In the genomic region with DNA sequence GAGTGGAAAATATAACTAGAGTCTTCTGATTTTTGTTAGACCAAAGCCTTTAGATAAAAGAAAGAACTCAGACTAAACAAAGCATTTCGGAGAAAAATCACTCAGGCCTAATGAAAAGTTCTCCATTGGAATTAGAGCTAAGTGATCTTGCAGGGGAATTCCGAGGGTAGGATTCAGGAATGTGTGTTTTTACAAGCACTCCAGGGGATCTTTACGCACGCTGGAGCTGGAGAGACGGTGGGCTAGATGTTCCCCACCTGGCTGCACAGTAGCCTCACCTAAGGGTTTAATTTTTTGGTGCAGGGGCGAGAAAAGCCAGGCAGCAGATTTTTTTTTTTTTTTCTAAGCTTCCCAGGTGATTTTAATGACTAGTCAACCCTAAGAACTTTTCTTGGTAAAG, we compare ENCODE assay signal across 26 cellular contexts. TPM values are rescaled to one million over a fixed set of nuclear protein-coding genes. Genes with fewer than 3 reads are reported as not detected.
DNase-seq lines count a peak whose midpoint lies in the region; ATAC-seq, FAIRE-seq and TF ChIP-seq lines count a peak whose summit lies in the region.
"Had no signal": no experiment of that assay in that cellular context is flagged by ENCODE, and none has a peak within 500 bp of the region (broad histone marks: within the 10 kb centered on the region; RNA-seq: fewer than 3 reads in every experiment).

No MANE protein-coding gene starts in this region.

- no peak overlapping the region for H4K91ac ChIP-seq in H1 (replicated peaks; ENCODE audit: insufficient read length, low read length)

- H3K4me3 Mint-ChIP-seq in activated naive CD4-positive, alpha-beta T cell treated with anti-CD3 and anti-CD28 coated beads for 36 hours = no peak overlapping the region
- H3K4me3 Mint-ChIP-seq: CD4-positive, alpha-beta T cell had no signal

- no peaks in the 10 kb centered on the region for H3K79me1 ChIP-seq in H1 (ENCODE audit: low read depth, low read length)

- H3K27me3 ChIP-seq in HepG2 (ENCODE audit: control insufficient read depth in 1 of 2, insufficient read depth in 2 of 2, low read length in 2 of 2) (no peaks in the 10 kb centered on the region; a peak in 1 of 5 replicates), right lobe of liver (no peaks in the 10 kb centered on the region), H1 (replicated peaks in 1 of 4; ENCODE audit: control insufficient read depth in 3 of 4, extremely low read depth in 1 of 4, insufficient read depth in 3 of 4, low read length in 3 of 4) (no peaks in the 10 kb centered on the region; a peak in 1 of 7 replicates), thyroid gland (no peaks in the 10 kb centered on the region)
- H3K27me3 ChIP-seq: BLaER1, SJSA1 had no signal

- no peaks in the 10 kb centered on the region for H3K23me2 ChIP-seq in H1 (ENCODE audit: low read depth, low read length)

- H3K9ac ChIP-seq in HepG2 (ENCODE audit: insufficient read depth, low read depth, low read length) (no peak overlapping the region), H1 (replicated peaks in 1 of 4; ENCODE audit: extremely low read depth in 1 of 4, low read depth in 3 of 4, low read length in 3 of 4) (no peak overlapping the region)
- H3K9ac ChIP-seq: BLaER1 had no signal

- no peaks in the 10 kb centered on the region for H3K36me3 Mint-ChIP-seq in activated naive CD4-positive, alpha-beta T cell treated with anti-CD3 and anti-CD28 coated beads for 36 hours (ENCODE audit: low read depth)

- BruUV-seq in HepG2 (replicated peaks; lab: Mats Ljungman, UMichigan) = no TSS peak

- H3K79me2 ChIP-seq in HepG2 (ENCODE audit: insufficient read depth, low read length) (no peaks in the 10 kb centered on the region), H1 (ENCODE audit: control insufficient read depth in 1 of 2, insufficient read depth in 2 of 2, low read length in 2 of 2) (no peaks in the 10 kb centered on the region)

- H3K27ac ChIP-seq in HepG2 (ENCODE audit: extremely low read length, insufficient read depth, low read length) (no peak overlapping the region), right lobe of liver (no peak overlapping the region), H1 (ENCODE audit: low read depth, low read length) (peak overlapping the region; percentile 27; the same call in 1 of the 2 replicates), thyroid gland (peak overlapping the region; percentile 49 to 78 (median 69))
- H3K27ac ChIP-seq: 22Rv1, BLaER1, SJSA1 had no signal

- no peak for TF ChIP-seq RAD21 in HepG2 (CRISPR knock-in tag; IDR thresholded peaks at IDR 0.05)
- TF ChIP-seq RAD21 in H1 (IDR thresholded peaks at IDR 0.05 in 1 of 2, conservative IDR thresholded peaks at IDR 0.05 in 1 of 2; ENCODE audit: low read depth in 2 of 2, low read length in 2 of 2) = peak; percentile 3 to 20; a peak in 1 of 4 replicates

- no peak overlapping the region; the same call in 1 of the 2 replicates for H3K18ac ChIP-seq in H1 (ENCODE audit: extremely low read depth, low read length)

- no peak overlapping the region for H2BK12ac ChIP-seq in H1 (ENCODE audit: low read depth, low read length)

- H3K4me1 Mint-ChIP-seq in activated naive CD4-positive, alpha-beta T cell treated with anti-CD3 and anti-CD28 coated beads for 36 hours (ENCODE audit: low read depth) = peaks cover 13% of the 10 kb centered on the region

- no peak overlapping the region for H3K23ac ChIP-seq in H1 (ENCODE audit: insufficient read length)

- H2AK5ac ChIP-seq in H1 (ENCODE audit: low read depth, low read length) = no peak overlapping the region

- H4K5ac ChIP-seq in H1 (ENCODE audit: insufficient read length, low read depth, low read length) = peak overlapping the region; percentile 96

- no peak for DNase-seq in HepG2 (ENCODE audit: low spot score)
- no peak for DNase-seq in right lobe of liver
- no peak for DNase-seq in H1 (ENCODE audit: low read depth in 1 of 2, low spot score in 2 of 2)
- DNase-seq in kidney glomerular epithelial cell (lab: John Stamatoyannopoulos, UW) = peak; percentile 22
- peak; percentile 41 to 46 for DNase-seq in thyroid gland
- no peak for DNase-seq in activated naive CD4-positive, alpha-beta T cell treated with anti-CD3 and anti-CD28 coated beads for 36 hours
- DNase-seq in NCI-H146 (lab: John Stamatoyannopoulos, UW) = no peak
- DNase-seq: ACHN; CD4-positive, alpha-beta T cell; COR-L47; DMS79; GOT3; Karpas-422; MV-4-11; NCI-H1105 treated with DMSO at 0.1 percent for 48 hours; NCI-H1694; NCI-H2081; NCI-H2171; NCI-H524 treated with DMSO at 0.1 percent for 48 hours; NCI-H82; OCI-M1 had no signal

- H3K4me3 ChIP-seq in HepG2 (replicated peaks in 1 of 3; ENCODE audit: insufficient read depth in 1 of 3, low read depth in 2 of 3, low read length in 3 of 3) (no peak overlapping the region), right lobe of liver (no peak overlapping the region), H1 (ENCODE audit: extremely low read depth in 1 of 4, insufficient read depth in 2 of 4, low read depth in 3 of 4, low read length in 4 of 4) (peak overlapping the region in 1 of 4 experiments; percentile 3; a peak in 1 of 8 replicates), thyroid gland (replicated peaks in 1 of 3) (no peak overlapping the region)
- H3K4me3 ChIP-seq: BLaER1, SJSA1 had no signal

- 5% methylated on average over 6 of the region's 6 CpGs for WGBS in HepG2 (ENCODE audit: low lambda C conversion rate)
- WGBS in right lobe of liver (ENCODE audit: insufficient coverage, low coverage, low lambda C conversion rate, missing lambda C conversion rate) = 62% methylated on average over 5 of the region's 6 CpGs
- 20% methylated on average over 6 of the region's 6 CpGs; no CpG with 5 or more reads in 1 of the 2 experiments for WGBS in H1 (ENCODE audit: extremely low coverage in 1 of 2, insufficient coverage in 1 of 2, insufficient read length in 1 of 2, insufficient replicate concordance in 2 of 2, low coverage in 1 of 2, low lambda C conversion rate in 2 of 2, missing lambda C conversion rate in 1 of 2), 2 experiments
- 27 to 31% methylated on average over 6 of the region's 6 CpGs for WGBS in thyroid gland, 2 donors

- peak overlapping the region; percentile 56 for H2AFZ ChIP-seq in HepG2 (ENCODE audit: low read length)
- H2AFZ ChIP-seq in H1 (ENCODE audit: low read length) = no peak overlapping the region

- H4K20me1 ChIP-seq in HepG2 (ENCODE audit: insufficient read depth, low read length) = no peaks in the 10 kb centered on the region
- H4K20me1 ChIP-seq in H1 (replicated peaks in 1 of 2; ENCODE audit: control insufficient read depth in 1 of 2, insufficient read depth in 2 of 2, low read length in 2 of 2) = no peaks in the 10 kb centered on the region
- H4K20me1 ChIP-seq: BLaER1 had no signal

- no peak overlapping the region for H3K4ac ChIP-seq in H1 (replicated peaks; ENCODE audit: insufficient read length, low read depth, low read length)

- no peak overlapping the region for H2BK5ac ChIP-seq in H1 (ENCODE audit: low read depth, low read length)

- 0 out of 2 replicates have a peak overlapping the region, but pooled peaks have one; percentile 61 for H2BK20ac ChIP-seq in H1 (ENCODE audit: low read length)

- ATAC-seq in HepG2 = no peak
- ATAC-seq in right lobe of liver = no peak
- no peak for ATAC-seq in GM19324 (IDR thresholded peaks at IDR 0.05; ENCODE audit: low FRiP score, unreplicated experiment)

- FAIRE-seq in HepG2 (lab: Jason Lieb, UNC) (no peak), H1 (lab: Jason Lieb, UNC) (peak; percentile 94)
- FAIRE-seq: RCC 7860 had no signal

- H4K8ac ChIP-seq in H1 (ENCODE audit: extremely low read depth, insufficient read depth, low read length) = no peak overlapping the region

- no peak for TF ChIP-seq EP300 in HepG2 (IDR thresholded peaks at IDR 0.05; ENCODE audit: low read depth in 2 of 2, low read length in 2 of 2)
- no peak for TF ChIP-seq EP300 in HepG2 (CRISPR knock-in tag; IDR thresholded peaks at IDR 0.05; ENCODE audit: borderline replicate concordance)
- peak in 1 of 2 experiments; percentile 52; a peak in 1 of 3 replicates for TF ChIP-seq EP300 in H1 (IDR thresholded peaks at IDR 0.05; ENCODE audit: borderline replicate concordance in 1 of 2, low read depth in 2 of 2, low read length in 2 of 2)

- H3K4me1 ChIP-seq in HepG2 (ENCODE audit: insufficient read depth, low read length) (peaks cover 13% of the 10 kb centered on the region), right lobe of liver (peaks cover 0 to 10% (median 0%) of the 10 kb centered on the region in 4 donors), H1 (replicated peaks in 1 of 4; ENCODE audit: control insufficient read depth in 3 of 4, insufficient read depth in 4 of 4, low read length in 3 of 4) (peaks cover 0 to 18% (median 4%) of the 10 kb centered on the region in 4 experiments; a peak in 3 of 7 replicates), thyroid gland (peaks cover 0 to 8% of the 10 kb centered on the region in 2 donors)
- H3K4me1 ChIP-seq: BLaER1 had no signal

- H3K36me3 ChIP-seq in HepG2 (replicated peaks in 1 of 2; ENCODE audit: control insufficient read depth in 1 of 2, insufficient read depth in 2 of 2, low read length in 2 of 2) (no peaks in the 10 kb centered on the region), right lobe of liver (no peaks in the 10 kb centered on the region), H1 (ENCODE audit: control insufficient read depth in 2 of 4, insufficient read depth in 4 of 4, low read length in 3 of 4) (no peaks in the 10 kb centered on the region), thyroid gland (no peaks in the 10 kb centered on the region)
- H3K36me3 ChIP-seq: BLaER1, SJSA1 had no signal

- in situ Hi-C loops in HepG2 (cut with HindIII; ENCODE audit: extremely low pct_ligation_motif_present, low pct_unique_long_range_greater_than_20kb) = loop anchor here (25.0 kb wide), 1 partner anchor 460 kb away; no protein-coding TSS in a partner anchor

- no peak overlapping the region for H3K4me2 ChIP-seq in HepG2 (ENCODE audit: low read depth, low read length)
- H3K4me2 ChIP-seq in H1 (ENCODE audit: insufficient read depth in 1 of 2, low read depth in 2 of 2, low read length in 2 of 2) = peak overlapping the region; percentile 39 to 46; a peak in 3 of 4 replicates
- H3K4me2 ChIP-seq: BLaER1 had no signal

- CTCF ChIA-PET in HepG2 (lab: Yijun Ruan, JAX; ENCODE audit: low intra/inter-chr PET ratio, low total read pairs) = no interaction called here
- CTCF ChIA-PET in H1 (lab: Charles Lee; ENCODE audit: partially characterized antibody) = interaction anchor here (1.1 kb wide), 1 partner anchor 42 kb away, joined by 3 read pairs; no protein-coding TSS in a partner anchor
- CTCF ChIA-PET in activated naive CD4-positive, alpha-beta T cell treated with anti-CD3 and anti-CD28 coated beads for 36 hours (lab: Charles Lee) = interaction anchor here (0.7 kb wide), 1 partner anchor 123 kb away, joined by 3 read pairs; no protein-coding TSS in a partner anchor

- no peak for TF ChIP-seq CTCF in HepG2 (CRISPR knock-in tag; IDR thresholded peaks at IDR 0.05)
- TF ChIP-seq CTCF in right lobe of liver (IDR thresholded peaks at IDR 0.05) = no peak
- no peak for TF ChIP-seq CTCF in H1 (IDR thresholded peaks at IDR 0.05; ENCODE audit: control extremely low read depth in 1 of 3, insufficient read depth in 1 of 3, low read depth in 1 of 3, low read length in 3 of 3)
- no peak for TF ChIP-seq CTCF in thyroid gland (IDR thresholded peaks at IDR 0.05)

- H2BK15ac ChIP-seq in H1 (ENCODE audit: low read length) = no peak overlapping the region

- no peak overlapping the region for H3K56ac ChIP-seq in H1 (replicated peaks; ENCODE audit: insufficient read length, low read depth, low read length)

- H3K9me3 Mint-ChIP-seq in activated naive CD4-positive, alpha-beta T cell treated with anti-CD3 and anti-CD28 coated beads for 36 hours = peaks cover under 1% of the 10 kb centered on the region
- H3K9me3 Mint-ChIP-seq: CD4-positive, alpha-beta T cell had no signal

- H3K14ac ChIP-seq in H1 (ENCODE audit: insufficient read length) = no peak overlapping the region

- H3K9me3 ChIP-seq in HepG2 (ENCODE audit: low read length) (no peaks in the 10 kb centered on the region), right lobe of liver (no peaks in the 10 kb centered on the region), H1 (ENCODE audit: insufficient read depth in 2 of 2, low read depth in 1 of 2, low read length in 1 of 2) (peaks cover 0 to 2% of the 10 kb centered on the region in 2 experiments; a peak in 1 of 4 replicates), thyroid gland (no peaks in the 10 kb centered on the region)
- H3K9me3 ChIP-seq: BLaER1, SJSA1 had no signal

- no peak overlapping the region for H2BK120ac ChIP-seq in H1 (replicated peaks; ENCODE audit: low read depth, low read length)

- intact Hi-C loops in HepG2 (cut with micrococcal nuclease; ENCODE audit: unreplicated experiment) (no loop called here), right lobe of liver (cut with DNase I) (no loop called here), thyroid gland (cut with DNase I) (loop anchor here (10.0 kb wide), 1 partner anchor 117 kb away; no protein-coding TSS in a partner anchor)
- intact Hi-C loops in activated naive CD4-positive, alpha-beta T cell treated with anti-CD3 and anti-CD28 coated beads for 36 hours (cut with micrococcal nuclease) = no loop called here

- POLR2A ChIA-PET in HepG2 (lab: Yijun Ruan, JAX) = no interaction called here
- POLR2A ChIA-PET in H1 (lab: Charles Lee; ENCODE audit: partially characterized antibody) = interaction anchor here (0.7 to 1.3 kb wide), 4 partner anchors 9 to 27 kb away, joined by 3 read pairs; no protein-coding TSS in a partner anchor

- TF ChIP-seq POLR2A in HepG2 (IDR thresholded peaks at IDR 0.05; ENCODE audit: insufficient read depth in 1 of 2, low read depth in 2 of 2, low read length in 2 of 2) = no peak
- no peak for TF ChIP-seq POLR2A in right lobe of liver (IDR thresholded peaks at IDR 0.05)
- TF ChIP-seq POLR2A in H1 (IDR thresholded peaks at IDR 0.05; ENCODE audit: control extremely low read depth in 1 of 2, low read depth in 2 of 2, low read length in 2 of 2) = no peak
- no peak for TF ChIP-seq POLR2A in thyroid gland (IDR thresholded peaks at IDR 0.05)

- no peak overlapping the region for H3K27ac Mint-ChIP-seq in activated naive CD4-positive, alpha-beta T cell treated with anti-CD3 and anti-CD28 coated beads for 36 hours
- H3K27ac Mint-ChIP-seq: CD4-positive, alpha-beta T cell had no signal

- H3K27me3 Mint-ChIP-seq in activated naive CD4-positive, alpha-beta T cell treated with anti-CD3 and anti-CD28 coated beads for 36 hours (ENCODE audit: low read depth) = peaks cover 13% of the 10 kb centered on the region

RNA-seq across cellular contexts. Expression of a gene that starts 7.9 kb away (rescaled TPM):
- 0.11 and 0.17 TPM in 2 replicates for total RNA-seq in HepG2 (2016; rRNA removed; fragmentation: Illumina TruSeq; extraction: Trizol)
- total RNA-seq in HepG2 (2016; cell fraction: cytosol; rRNA removed; fragmentation: Illumina TruSeq; extraction: Trizol; ENCODE audit: low read depth) = not detected in 2 replicates
- total RNA-seq in HepG2 (2016; cell fraction: insoluble cytoplasmic fraction; rRNA removed; fragmentation: Illumina TruSeq; extraction: Trizol) = 0.13 and 0.58 TPM in 2 replicates
- 0.09 and 0.17 TPM in 2 replicates for total RNA-seq in HepG2 (2016; cell fraction: membrane; rRNA removed; fragmentation: Illumina TruSeq; extraction: Trizol)
- total RNA-seq in HepG2 (2016; cell fraction: nucleus; rRNA removed; fragmentation: Illumina TruSeq; extraction: Trizol) = 0.09 TPM in 2 replicates
- polyA plus RNA-seq in HepG2 (2011; rRNA removed) = 0.12 and 0.21 TPM in 2 replicates
- 0.11 and 0.22 TPM in 2 replicates for polyA plus RNA-seq in HepG2 (2011; cell fraction: cytosol; rRNA removed)
- 0.11 and 0.14 TPM in 2 replicates for polyA plus RNA-seq in HepG2 (2011; cell fraction: nucleus; rRNA removed)
- polyA plus RNA-seq in HepG2 (2012) = 0.17 and 0.24 TPM in 2 replicates
- 0.09 and 0.28 TPM in 2 replicates for polyA plus RNA-seq in HepG2 (2016; cell fraction: cytosol; fragmentation: Illumina TruSeq; extraction: Trizol; ENCODE audit: low read depth)
- 0.20 and 0.27 TPM in 2 replicates for polyA plus RNA-seq in HepG2 (2016; cell fraction: insoluble cytoplasmic fraction; fragmentation: Illumina TruSeq; extraction: Trizol; ENCODE audit: low read depth)
- 0.09 and 0.24 TPM in 2 replicates for polyA plus RNA-seq in HepG2 (2016; cell fraction: membrane; fragmentation: Illumina TruSeq; extraction: Trizol; ENCODE audit: low read depth)
- 0.19 and 0.27 TPM in 2 replicates for polyA plus RNA-seq in HepG2 (2016; cell fraction: nucleus; fragmentation: Illumina TruSeq; extraction: Trizol; ENCODE audit: insufficient read depth, low read depth)
- 6.3 TPM in 1 of 2 replicates, not detected in the other for polyA minus RNA-seq in HepG2 (2011; rRNA and poly(A)+ RNA removed; ENCODE audit: low replicate concordance)
- 0.10 and 2.5 TPM in 2 replicates for polyA minus RNA-seq in HepG2 (2011; cell fraction: cytosol; rRNA and poly(A)+ RNA removed)
- 0.13 and 0.25 TPM in 2 replicates for polyA minus RNA-seq in HepG2 (2011; cell fraction: nucleus; rRNA and poly(A)+ RNA removed)
- 100 to 1,000 TPM in 4 of 6 experiments, 10 to 100 TPM in 2; 65.3 to 158 (median 105) TPM for total RNA-seq in right lobe of liver
- 20.2 and 23.8 TPM in 2 replicates for total RNA-seq in H1 (2021; fragmentation: NEBNext Ultra II Directional; extraction: Animal tissue kit (Norgen Biotek cat#: 25700))
- polyA plus RNA-seq in H1 (2011; rRNA removed) = 7.3 and 7.6 TPM in 2 replicates
- polyA plus RNA-seq in H1 (2011; cell fraction: cytosol; rRNA removed) = 8.9 TPM
- polyA plus RNA-seq in H1 (2011; cell fraction: nucleus; rRNA removed) = 13.8 TPM
- 15.8 to 33.5 TPM (median 20.2 TPM) in 4 replicates for polyA plus RNA-seq in H1 (2012, experiment 1 of 2)
- 5.4 TPM for polyA plus RNA-seq in H1 (2012, experiment 2 of 2)
- polyA plus RNA-seq in H1 (2013, experiment 1 of 2) = 12.7 TPM
- 12.0 TPM for polyA plus RNA-seq in H1 (2013, experiment 2 of 2)
- polyA minus RNA-seq in H1 (2011; rRNA and poly(A)+ RNA removed) = 13.1 and 15.0 TPM in 2 replicates
- 6.2 TPM for polyA minus RNA-seq in H1 (2011; cell fraction: cytosol; rRNA and poly(A)+ RNA removed)
- 12.3 TPM for polyA minus RNA-seq in H1 (2011; cell fraction: nucleus; rRNA and poly(A)+ RNA removed)
- 10 to 100 TPM; 25.5 to 32.1 (median 28.8) TPM for total RNA-seq in thyroid gland
- under 1 TPM in 1 of 2 experiments, not detected in 1; 0.38 TPM for total RNA-seq in activated naive CD4-positive, alpha-beta T cell treated with anti-CD3 and anti-CD28 coated beads for 36 hours
- total RNA-seq: CD4-positive, alpha-beta T cell had no signal

Comparison
In these comparisons a context has a peak if more than half of its experiments do, and no peak if none do; other contexts are left out.
1. RNA of a gene that starts 7.9 kb away (total RNA-seq): 65.3 to 158 TPM in right lobe of liver, 25.5 to 32.1 TPM in thyroid gland and 20.2 to 23.8 TPM in H1; 0.38 TPM in activated naive CD4-positive, alpha-beta T cell treated with anti-CD3 and anti-CD28 coated beads for 36 hours and 0.09 to 0.58 TPM in HepG2; every median in the first group is over 10 times any median in the second.
2. DNase-seq: peak in kidney glomerular epithelial cell (single experiment) and thyroid gland (2 of 2); none in HepG2 (single experiment), right lobe of liver (0 of 3), H1 (0 of 2), activated naive CD4-positive, alpha-beta T cell treated with anti-CD3 and anti-CD28 coated beads for 36 hours (single experiment) and NCI-H146 (single experiment).
3. H3K27ac ChIP-seq: peak in H1 (single experiment) and thyroid gland (3 of 3); none in HepG2 (single experiment) and right lobe of liver (0 of 3).